ENCODE assay signal across 9 cellular contexts in genomic region chr9:22446950-22447606, GRCh38. TPM values are rescaled to one million over a fixed set of nuclear protein-coding genes. Genes with fewer than 3 reads are reported as not detected.
DNase-seq lines count a peak whose midpoint lies in the region; ATAC-seq, FAIRE-seq and TF ChIP-seq lines count a peak whose summit lies in the region.
"Had no signal": no experiment of that assay in that cellular context is flagged by ENCODE, and none has a peak within 500 bp of the region (broad histone marks: within the 10 kb centered on the region; RNA-seq: fewer than 3 reads in every experiment).

No MANE protein-coding gene starts in this region.

- no peaks in the 10 kb centered on the region for H3K36me3 Mint-ChIP-seq in activated naive CD8-positive, alpha-beta T cell treated with anti-CD3 and anti-CD28 coated beads for 36 hours

- no peak for TF ChIP-seq POLR2A in heart left ventricle (IDR thresholded peaks at IDR 0.05)

- no peaks in the 10 kb centered on the region for H3K9me3 Mint-ChIP-seq in activated naive CD8-positive, alpha-beta T cell treated with anti-CD3 and anti-CD28 coated beads for 36 hours

- H3K27ac Mint-ChIP-seq in activated naive CD8-positive, alpha-beta T cell treated with anti-CD3 and anti-CD28 coated beads for 36 hours, result no peak overlapping the region

- H3K27me3 Mint-ChIP-seq in activated naive CD8-positive, alpha-beta T cell treated with anti-CD3 and anti-CD28 coated beads for 36 hours, result peaks cover 47% of the 10 kb centered on the region

- ATAC-seq in HG03045 (IDR thresholded peaks at IDR 0.05; ENCODE audit: unreplicated experiment) (peak; percentile 67), heart left ventricle (peak; percentile 72 to 92 (median 84)), pancreas (peak; percentile 82 to 93 (median 90))

- H3K4me1 ChIP-seq in heart left ventricle (peaks cover 0 to 22% (median 0%) of the 10 kb centered on the region in 12 donors), pancreas (peaks cover 6 to 16% (median 14%) of the 10 kb centered on the region in 3 donors)
- H3K4me1 ChIP-seq: BLaER1 had no signal

- intact Hi-C loops in heart left ventricle (cut with DNase I) (loop anchor here in 3 of 10 donors (10.0 kb wide), 2 partner anchors 202 to 632 kb away; no protein-coding TSS in a partner anchor), pancreas (cut with DNase I) (no loop called here)

- H3K9me3 ChIP-seq in heart left ventricle, result no peaks in the 10 kb centered on the region
- no peaks in the 10 kb centered on the region for H3K9me3 ChIP-seq in pancreas

- peak overlapping the region; percentile 43 for H3K4me3 Mint-ChIP-seq in activated naive CD8-positive, alpha-beta T cell treated with anti-CD3 and anti-CD28 coated beads for 36 hours

- DNase-seq in NCI-H1417 (lab: John Stamatoyannopoulos, UW), result peak; percentile 21 to 56 (median 32)
- no peak for DNase-seq in NCI-H1417 treated with DMSO at 0.1 percent for 48 hours (lab: John Stamatoyannopoulos, UW)
- DNase-seq in NCI-H526 (lab: John Stamatoyannopoulos, UW), result peak; percentile 42 to 78
- DNase-seq in activated naive CD8-positive, alpha-beta T cell treated with anti-CD3 and anti-CD28 coated beads for 36 hours, result peak; percentile 55
- DNase-seq in heart left ventricle, result peak; percentile 35 to 75 (median 67)
- peak; percentile 68 to 88 (median 73) for DNase-seq in pancreas
- no peak for DNase-seq in effector CD4-positive, alpha-beta T cell

- no peak for FAIRE-seq in pancreas (lab: Jason Lieb, UNC)

- H3K27me3 ChIP-seq in heart left ventricle, result peaks cover 0 to 36% (median 0%) of the 10 kb centered on the region in 9 donors
- peaks cover 0 to 11% (median 5%) of the 10 kb centered on the region in 4 donors for H3K27me3 ChIP-seq in pancreas

- peak overlapping the region; percentile 28 to 92 (median 81) for H3K27ac ChIP-seq in heart left ventricle
- peak overlapping the region; percentile 88 to 96 (median 96) for H3K27ac ChIP-seq in pancreas
- H3K27ac ChIP-seq: BLaER1 had no signal

- peak overlapping the region; percentile 48 to 75 (median 64) for H3K4me3 ChIP-seq in heart left ventricle
- peak overlapping the region; percentile 38 to 83 (median 67) for H3K4me3 ChIP-seq in pancreas
- H3K4me3 ChIP-seq: BLaER1 had no signal

- TF ChIP-seq CTCF in heart left ventricle (IDR thresholded peaks at IDR 0.05) (peak in 5 of 12 donors; percentile 6 to 33 (median 22)), pancreas (IDR thresholded peaks at IDR 0.05) (no peak)

- H3K4me1 Mint-ChIP-seq in activated naive CD8-positive, alpha-beta T cell treated with anti-CD3 and anti-CD28 coated beads for 36 hours, result peaks cover 4% of the 10 kb centered on the region

- 0 to 1% (median 1%) methylated on average over 33 to 70 of the region's 70 CpGs for WGBS in heart left ventricle, 4 donors
- 0 to 1% methylated on average over 68 to 70 of the region's 70 CpGs for WGBS in pancreas, 2 donors

- no peaks in the 10 kb centered on the region for H3K36me3 ChIP-seq in heart left ventricle
- peaks cover 0 to 5% (median 0%) of the 10 kb centered on the region in 3 donors for H3K36me3 ChIP-seq in pancreas
- H3K36me3 ChIP-seq: BLaER1 had no signal

RNA-seq across cellular contexts. Expression of gene DMRTA1, which starts 0.5 kb away (rescaled TPM):
- total RNA-seq in activated naive CD8-positive, alpha-beta T cell treated with anti-CD3 and anti-CD28 coated beads for 36 hours, result not detected
- total RNA-seq in heart left ventricle (1 to 10 TPM in 1 of 9 donors, under 1 TPM in 8; 0.44 to 1.2 (median 0.65) TPM), pancreas (1 to 10 TPM; 1.2 to 1.9 (median 1.4) TPM)
- polyA plus RNA-seq in heart left ventricle (under 1 TPM; 0.06 to 0.30 TPM), pancreas (under 1 TPM; 0.65 to 0.87 TPM)

Comparison
In these comparisons a context has a peak if more than half of its experiments do, and no peak if none do; other contexts are left out.
1. DNase-seq: peak in NCI-H1417 (3 of 3), NCI-H526 (2 of 2), activated naive CD8-positive, alpha-beta T cell treated with anti-CD3 and anti-CD28 coated beads for 36 hours (single experiment), heart left ventricle (5 of 5) and pancreas (6 of 6); none in NCI-H1417 treated with DMSO at 0.1 percent for 48 hours (single experiment) and effector CD4-positive, alpha-beta T cell (single experiment).
2. Peak in every context shown above with its lines, with median percentiles within 50 percentile points of each other: ATAC-seq.